Comparison of ENCODE assay signal across 12 cellular contexts in genomic region chr11:11973866-11974265, GRCh38. TPM values are rescaled to one million over a fixed set of nuclear protein-coding genes. Genes with fewer than 3 reads are reported as not detected.
DNase-seq lines count a peak whose midpoint lies in the region; ATAC-seq lines count a peak whose summit lies in the region.
"Had no signal": no experiment of that assay in that cellular context is flagged by ENCODE, and none has a peak within 500 bp of the region (broad histone marks: within the 10 kb centered on the region; RNA-seq: fewer than 3 reads in every experiment).

No MANE protein-coding gene starts in this region.

- peaks cover 4 to 21% (median 14%) of the 10 kb centered on the region in 4 donors for H3K4me1 Mint-ChIP-seq in CD4-positive, alpha-beta memory T cell

- CTCF ChIA-PET in CD4-positive, alpha-beta memory T cell (lab: Charles Lee; ENCODE audit: partially characterized antibody): interaction anchor here (0.7 kb wide), 1 partner anchor 8 kb away, joined by 3 read pairs; no protein-coding TSS in a partner anchor

- no peak for ATAC-seq in HG03378 (IDR thresholded peaks at IDR 0.05; ENCODE audit: unreplicated experiment)
- ATAC-seq: WTC11 had no signal

- POLR2A ChIA-PET in CD4-positive, alpha-beta memory T cell (lab: Charles Lee; ENCODE audit: partially characterized antibody): no interaction called here

- no peaks in the 10 kb centered on the region for H3K36me3 Mint-ChIP-seq in CD4-positive, alpha-beta memory T cell
- H3K36me3 Mint-ChIP-seq: WTC11 had no signal

- peaks cover 0 to 1% of the 10 kb centered on the region in 2 donors for H3K27me3 Mint-ChIP-seq in CD4-positive, alpha-beta memory T cell

- H3K4me3 Mint-ChIP-seq in CD4-positive, alpha-beta memory T cell: no peak overlapping the region
- H3K4me3 Mint-ChIP-seq: WTC11 had no signal

- H3K4me3 ChIP-seq in adipocyte (ENCODE audit: low read length): peak overlapping the region; percentile 14
- H3K4me3 ChIP-seq in skeletal muscle satellite cell (ENCODE audit: low read length): no peak overlapping the region
- H3K4me3 ChIP-seq in CD4-positive, alpha-beta memory T cell (ENCODE audit: low read length in 2 of 2): no peak overlapping the region

- no peak overlapping the region for H3K4me2 ChIP-seq in skeletal muscle satellite cell (ENCODE audit: low read length)

- H3K27ac Mint-ChIP-seq in CD4-positive, alpha-beta memory T cell: no peak overlapping the region
- H3K27ac Mint-ChIP-seq: WTC11 had no signal

- H3K4me1 ChIP-seq in adipocyte (ENCODE audit: control insufficient read depth, insufficient read depth, low read length) (peaks cover 61% of the 10 kb centered on the region), skeletal muscle satellite cell (ENCODE audit: control insufficient read depth, insufficient read depth, low read length) (peaks cover 54% of the 10 kb centered on the region)
- peaks cover 11% of the 10 kb centered on the region for H3K4me1 ChIP-seq in CD4-positive, alpha-beta memory T cell (ENCODE audit: insufficient read depth, low read length)

- H3K9me3 ChIP-seq in adipocyte (ENCODE audit: control insufficient read depth, low read length) (no peaks in the 10 kb centered on the region), skeletal muscle satellite cell (replicated peaks; ENCODE audit: low read length) (no peaks in the 10 kb centered on the region)
- H3K9me3 ChIP-seq in CD4-positive, alpha-beta memory T cell (ENCODE audit: control insufficient read depth in 1 of 2, low read length in 2 of 2): no peaks in the 10 kb centered on the region

- H3K9me3 Mint-ChIP-seq in CD4-positive, alpha-beta memory T cell: no peaks in the 10 kb centered on the region
- H3K9me3 Mint-ChIP-seq: WTC11 had no signal

- DNase-seq in AG20443 (ENCODE audit: low spot score): peak; percentile 24
- no peak for DNase-seq in adipocyte (ENCODE audit: low read depth)
- peak; percentile 67 for DNase-seq in islet precursor cell
- DNase-seq in NCI-H226: no peak
- no peak for DNase-seq in activated naive CD4-positive, alpha-beta T cell treated with anti-CD3 and anti-CD28 coated beads, Interleukin-2, amount 50 U/mL, for 16 hours
- DNase-seq in CD4-positive, alpha-beta memory T cell: no peak
- DNase-seq: effector memory CD4-positive, alpha-beta T cell; NCI-H1092 treated with DMSO at 0.1 percent for 48 hours; NCI-H345 had no signal

- intact Hi-C loops in CD4-positive, alpha-beta memory T cell (cut with micrococcal nuclease): no loop called here

- H3K27ac ChIP-seq in CD4-positive, alpha-beta memory T cell (ENCODE audit: low read depth, low read length): no peak overlapping the region

- H3K9ac ChIP-seq in adipocyte (ENCODE audit: low read length) (peak overlapping the region; percentile 69), skeletal muscle satellite cell (ENCODE audit: low read depth, low read length) (peak overlapping the region; percentile 14)

- H3K27me3 ChIP-seq in adipocyte (replicated peaks; ENCODE audit: control insufficient read depth, insufficient read depth, low read length) (no peaks in the 10 kb centered on the region), skeletal muscle satellite cell (ENCODE audit: control insufficient read depth, insufficient read depth, low read length) (no peaks in the 10 kb centered on the region)
- H3K27me3 ChIP-seq in CD4-positive, alpha-beta memory T cell (ENCODE audit: insufficient read depth, low read length): no peaks in the 10 kb centered on the region

- H3K36me3 ChIP-seq in adipocyte (ENCODE audit: control insufficient read depth, insufficient read depth, low read length, severe bottlenecking) (no peaks in the 10 kb centered on the region), skeletal muscle satellite cell (ENCODE audit: insufficient read depth, low read length) (no peaks in the 10 kb centered on the region)
- H3K36me3 ChIP-seq in CD4-positive, alpha-beta memory T cell (ENCODE audit: insufficient read depth, low read length): no peaks in the 10 kb centered on the region

RNA-seq across cellular contexts. Expression of gene DKK3, which starts 34.6 kb away (rescaled TPM):
- total RNA-seq in skeletal muscle satellite cell (2012; rRNA removed): 11.8 and 17.0 TPM in 2 replicates
- total RNA-seq in CD4-positive, alpha-beta memory T cell: under 1 TPM in 1 of 2 experiments, not detected in 1; 0.89 TPM
- 1 to 10 TPM; 2.9 to 3.1 TPM for polyA plus RNA-seq in CD4-positive, alpha-beta memory T cell

Comparison
In these comparisons a context has a peak if more than half of its experiments do, and no peak if none do; other contexts are left out.
1. DNase-seq: peak in AG20443 (single experiment) and islet precursor cell (single experiment); none in adipocyte (single experiment), NCI-H226 (single experiment), activated naive CD4-positive, alpha-beta T cell treated with anti-CD3 and anti-CD28 coated beads, Interleukin-2, amount 50 U/mL, for 16 hours (single experiment) and CD4-positive, alpha-beta memory T cell (0 of 5).